ENCODE assay signal across 8 cellular contexts in genomic region chr17:8119575-8120519, GRCh38. TPM values are rescaled to one million over a fixed set of nuclear protein-coding genes. Genes with fewer than 3 reads are reported as not detected.
DNase-seq lines count a peak whose midpoint lies in the region; ATAC-seq, FAIRE-seq and TF ChIP-seq lines count a peak whose summit lies in the region.

No MANE protein-coding gene starts in this region.

- H3K9me3 ChIP-seq in mucosa of descending colon, result no peaks in the 10 kb centered on the region

- H3K4me1 ChIP-seq in mucosa of descending colon (ENCODE audit: low read depth), result peaks cover 57% of the 10 kb centered on the region

- ATAC-seq in mucosa of descending colon, result peak; percentile 46

- peak; percentile 58 for DNase-seq in SKM-1 treated with dmso at 0.1 percent for 144 hours (lab: John Stamatoyannopoulos, UW; ENCODE audit: unreplicated experiment)
- no peak for DNase-seq in SKM-1 (lab: John Stamatoyannopoulos, UW; ENCODE audit: unreplicated experiment)
- DNase-seq in HT-29 (ENCODE audit: low spot score), result peak; percentile 93
- peak; percentile 75 to 80 for DNase-seq in NOMO-1 (lab: John Stamatoyannopoulos, UW; ENCODE audit: unreplicated experiment in 2 of 2)
- DNase-seq in activated CD8-positive, alpha-beta memory T cell treated with anti-CD3 and anti-CD28 coated beads for 48 hours (ENCODE audit: low read depth in 2 of 3, low spot score in 2 of 3), result peak; percentile 81 to 100 (median 97)
- peak; percentile 83 to 87 (median 85) for DNase-seq in mucosa of descending colon
- DNase-seq in stimulated activated CD8-positive, alpha-beta memory T cell treated with anti-CD3 and anti-CD28 coated beads, Interleukin-2, amount 100 ng/mL, for 48 hours (ENCODE audit: low read depth in 2 of 2), result peak; percentile 68 to 85

- intact Hi-C loops in mucosa of descending colon (cut with DNase I, micrococcal nuclease), result no loop called here

- FAIRE-seq in endometrium (lab: Jason Lieb, UNC), result peak; percentile 87

- no peak for TF ChIP-seq CTCF in mucosa of descending colon (IDR thresholded peaks at IDR 0.05)

- no peak overlapping the region for H3K4me3 ChIP-seq in mucosa of descending colon

- no peaks in the 10 kb centered on the region for H3K36me3 ChIP-seq in mucosa of descending colon (ENCODE audit: low read depth)

RNA-seq across cellular contexts. Expression of gene ALOXE3, which starts 1.5 kb away (rescaled TPM):
- not detected in 2 replicates for total RNA-seq in HT-29 (2014; rRNA removed; shearing (Covaris generic))
- not detected for total RNA-seq in mucosa of descending colon

RNA-seq across cellular contexts. Expression of gene HES7, which starts 4.1 kb away (rescaled TPM):
- 0.61 and 0.76 TPM in 2 replicates for total RNA-seq in HT-29 (2014; rRNA removed; shearing (Covaris generic))
- under 1 TPM in 1 of 3 donors, not detected in 2; 0.28 TPM for total RNA-seq in mucosa of descending colon

RNA-seq across cellular contexts. Expression of gene ALOX12B, which starts 32.3 kb away (rescaled TPM):
- 0.97 TPM in 1 of 2 replicates, not detected in the other for total RNA-seq in HT-29 (2014; rRNA removed; shearing (Covaris generic))
- under 1 TPM; 0.25 to 0.65 (median 0.49) TPM for total RNA-seq in mucosa of descending colon

RNA-seq across cellular contexts. Expression of gene PER1, which starts 32.4 kb away (rescaled TPM):
- 37.1 and 43.5 TPM in 2 replicates for total RNA-seq in HT-29 (2014; rRNA removed; shearing (Covaris generic))
- 100 to 1,000 TPM in 1 of 3 donors, 10 to 100 TPM in 2; 14.9 to 185 (median 84.0) TPM for total RNA-seq in mucosa of descending colon

RNA-seq across cellular contexts. Expression of gene VAMP2, which starts 42.9 kb away (rescaled TPM):
- 4.9 and 5.8 TPM in 2 replicates for total RNA-seq in HT-29 (2014; rRNA removed; shearing (Covaris generic))
- total RNA-seq in mucosa of descending colon, result 10 to 100 TPM; 56.4 to 77.2 (median 62.8) TPM
